ENCODE assay signal across 8 cellular contexts in genomic region chr4:75514131-75514948, GRCh38. TPM values are rescaled to one million over a fixed set of nuclear protein-coding genes. Genes with fewer than 3 reads are reported as not detected.
DNase-seq lines count a peak whose midpoint lies in the region; ATAC-seq and TF ChIP-seq lines count a peak whose summit lies in the region.

TSS of gene RCHY1 (minus strand) at chr4:75514403. CDS start at chr4:75514286, 117 bp downstream.
TSS of gene THAP6 (plus strand) at chr4:75514473. CDS start at chr4:75515453, 980 bp downstream.

- DNase-seq in EL, result peak; percentile 97
- DNase-seq in H4 (ENCODE audit: low spot score), result peak; percentile 97
- DNase-seq in LoVo (ENCODE audit: low spot score), result peak; percentile 98
- DNase-seq in RWPE2 (ENCODE audit: low spot score), result peak; percentile 98
- DNase-seq in activated T-helper 2 cell treated with anti-CD3 and anti-CD28 coated beads, Interferon-gamma antibody, Interleukin-2, Interleukin-4, amounts not matched to agents 10 μg/mL and 5 μg/mL and 100 μg/mL, durations not matched to agents 14 hours and 24 hours and 36 hours (ENCODE audit: low spot score), result peak; percentile 91
- DNase-seq in fibroblast of pulmonary artery (ENCODE audit: low read depth), result peak; percentile 96
- DNase-seq in nephron progenitor cell, result peak; percentile 93
- peak; percentile 88 to 92 for DNase-seq in stimulated activated naive CD8-positive, alpha-beta T cell treated with anti-CD3 and anti-CD28 coated beads, Interleukin-15, amount 100 ng/mL, for 72 hours

- TF ChIP-seq CTCF in RWPE2 (IDR thresholded peaks at IDR 0.05; ENCODE audit: poor library complexity, severe bottlenecking), result peak; percentile 6
- no peak for TF ChIP-seq CTCF in fibroblast of pulmonary artery (IDR thresholded peaks at IDR 0.05; ENCODE audit: low read length, missing control alignments)
- no peak for TF ChIP-seq CTCF in nephron progenitor cell (IDR thresholded peaks at IDR 0.05)

- intact Hi-C loops in activated T-helper 2 cell treated with anti-CD3 and anti-CD28 coated beads, Interferon-gamma antibody, Interleukin-2, Interleukin-4, amounts not matched to agents 10 μg/mL and 5 μg/mL and 100 μg/mL, durations not matched to agents 14 hours and 24 hours and 36 hours (cut with micrococcal nuclease), result loop anchor here (1.0 to 2.0 kb wide), 4 partner anchors 158 to 634 kb away; partner anchors contain the start of genes G3BP2, NAAA, NUP54 and USO1

- H3K9me3 ChIP-seq in RWPE2 (ENCODE audit: severe bottlenecking), result no peaks in the 10 kb centered on the region

- no peaks in the 10 kb centered on the region for H3K27me3 Mint-ChIP-seq in activated T-helper 2 cell treated with anti-CD3 and anti-CD28 coated beads, Interferon-gamma antibody, Interleukin-2, Interleukin-4, amounts not matched to agents 10 μg/mL and 5 μg/mL and 100 μg/mL, durations not matched to agents 14 hours and 24 hours and 36 hours (ENCODE audit: low read depth)
- no peaks in the 10 kb centered on the region for H3K27me3 Mint-ChIP-seq in nephron progenitor cell (ENCODE audit: low read depth, poor library complexity)
- no peaks in the 10 kb centered on the region for H3K27me3 Mint-ChIP-seq in stimulated activated naive CD8-positive, alpha-beta T cell treated with anti-CD3 and anti-CD28 coated beads, Interleukin-15, amount 100 ng/mL, for 72 hours

- H3K27ac ChIP-seq in RWPE2 (ENCODE audit: poor library complexity, severe bottlenecking), result peak within 1 kb of the TSS; percentile 74

- peak within 1 kb of the TSS; percentile 98 for H3K27ac Mint-ChIP-seq in activated T-helper 2 cell treated with anti-CD3 and anti-CD28 coated beads, Interferon-gamma antibody, Interleukin-2, Interleukin-4, amounts not matched to agents 10 μg/mL and 5 μg/mL and 100 μg/mL, durations not matched to agents 14 hours and 24 hours and 36 hours
- H3K27ac Mint-ChIP-seq in nephron progenitor cell, result peak within 1 kb of the TSS; percentile 87
- peak within 1 kb of the TSS; percentile 96 to 97 for H3K27ac Mint-ChIP-seq in stimulated activated naive CD8-positive, alpha-beta T cell treated with anti-CD3 and anti-CD28 coated beads, Interleukin-15, amount 100 ng/mL, for 72 hours

- H3K36me3 Mint-ChIP-seq in activated T-helper 2 cell treated with anti-CD3 and anti-CD28 coated beads, Interferon-gamma antibody, Interleukin-2, Interleukin-4, amounts not matched to agents 10 μg/mL and 5 μg/mL and 100 μg/mL, durations not matched to agents 14 hours and 24 hours and 36 hours (ENCODE audit: low read depth), result peaks cover 39% of the 10 kb centered on the region
- H3K36me3 Mint-ChIP-seq in nephron progenitor cell (ENCODE audit: low read depth), result peaks cover 42% of the 10 kb centered on the region

- H3K4me3 Mint-ChIP-seq in activated T-helper 2 cell treated with anti-CD3 and anti-CD28 coated beads, Interferon-gamma antibody, Interleukin-2, Interleukin-4, amounts not matched to agents 10 μg/mL and 5 μg/mL and 100 μg/mL, durations not matched to agents 14 hours and 24 hours and 36 hours (ENCODE audit: low read depth), result no peak within 1 kb of the TSS
- no peak within 1 kb of the TSS for H3K4me3 Mint-ChIP-seq in nephron progenitor cell
- peak within 1 kb of the TSS in 1 of 2 donors; percentile 90 for H3K4me3 Mint-ChIP-seq in stimulated activated naive CD8-positive, alpha-beta T cell treated with anti-CD3 and anti-CD28 coated beads, Interleukin-15, amount 100 ng/mL, for 72 hours

- H3K4me1 ChIP-seq in RWPE2 (ENCODE audit: insufficient read depth, poor library complexity, severe bottlenecking), result peaks cover 31% of the 10 kb centered on the region

- H3K4me3 ChIP-seq in RWPE2 (ENCODE audit: severe bottlenecking) (peak within 1 kb of the TSS; percentile 54), fibroblast of pulmonary artery (replicated peaks; ENCODE audit: low read depth, low read length) (peak within 1 kb of the TSS; percentile 92)

- H3K27me3 ChIP-seq in RWPE2 (ENCODE audit: insufficient read depth, poor library complexity, severe bottlenecking), result no peaks in the 10 kb centered on the region

- H3K36me3 ChIP-seq in RWPE2 (ENCODE audit: low read depth), result peaks cover 48% of the 10 kb centered on the region

- peak; percentile 91 for ATAC-seq in RWPE2 (ENCODE audit: low read depth)
- peak; percentile 94 for ATAC-seq in stimulated activated naive CD8-positive, alpha-beta T cell treated with anti-CD3 and anti-CD28 coated beads, Interleukin-15, amount 100 ng/mL, for 72 hours

- H3K4me1 Mint-ChIP-seq in activated T-helper 2 cell treated with anti-CD3 and anti-CD28 coated beads, Interferon-gamma antibody, Interleukin-2, Interleukin-4, amounts not matched to agents 10 μg/mL and 5 μg/mL and 100 μg/mL, durations not matched to agents 14 hours and 24 hours and 36 hours (ENCODE audit: low read depth), result peaks cover 35% of the 10 kb centered on the region
- peaks cover 25% of the 10 kb centered on the region for H3K4me1 Mint-ChIP-seq in nephron progenitor cell
- peaks cover 36% of the 10 kb centered on the region for H3K4me1 Mint-ChIP-seq in stimulated activated naive CD8-positive, alpha-beta T cell treated with anti-CD3 and anti-CD28 coated beads, Interleukin-15, amount 100 ng/mL, for 72 hours

- no peaks in the 10 kb centered on the region for H3K9me3 Mint-ChIP-seq in activated T-helper 2 cell treated with anti-CD3 and anti-CD28 coated beads, Interferon-gamma antibody, Interleukin-2, Interleukin-4, amounts not matched to agents 10 μg/mL and 5 μg/mL and 100 μg/mL, durations not matched to agents 14 hours and 24 hours and 36 hours
- H3K9me3 Mint-ChIP-seq in nephron progenitor cell, result peaks cover 22% of the 10 kb centered on the region
- peaks cover 7% of the 10 kb centered on the region in 2 donors for H3K9me3 Mint-ChIP-seq in stimulated activated naive CD8-positive, alpha-beta T cell treated with anti-CD3 and anti-CD28 coated beads, Interleukin-15, amount 100 ng/mL, for 72 hours

RNA-seq across cellular contexts. Expression of gene RCHY1, which starts in this region (rescaled TPM):
- total RNA-seq in H4 (2014; rRNA removed; shearing (Covaris generic)), result 23.4 and 34.3 TPM in 2 replicates
- total RNA-seq in activated T-helper 2 cell treated with anti-CD3 and anti-CD28 coated beads, Interferon-gamma antibody, Interleukin-2, Interleukin-4, amounts not matched to agents 10 μg/mL and 5 μg/mL and 100 μg/mL, durations not matched to agents 14 hours and 24 hours and 36 hours, result 22.9 and 25.4 TPM in 2 replicates

RNA-seq across cellular contexts. Expression of gene THAP6, which starts in this region (rescaled TPM):
- total RNA-seq in H4 (2014; rRNA removed; shearing (Covaris generic)), result 8.1 and 11.7 TPM in 2 replicates
- 17.6 and 18.4 TPM in 2 replicates for total RNA-seq in activated T-helper 2 cell treated with anti-CD3 and anti-CD28 coated beads, Interferon-gamma antibody, Interleukin-2, Interleukin-4, amounts not matched to agents 10 μg/mL and 5 μg/mL and 100 μg/mL, durations not matched to agents 14 hours and 24 hours and 36 hours

Comparison
In these comparisons a context has a peak if more than half of its experiments do, and no peak if none do; other contexts are left out.
1. Peak in every context shown above with its lines: DNase-seq, ATAC-seq, H3K4me3 ChIP-seq and H3K27ac ChIP-seq.